In the genomic region with DNA sequence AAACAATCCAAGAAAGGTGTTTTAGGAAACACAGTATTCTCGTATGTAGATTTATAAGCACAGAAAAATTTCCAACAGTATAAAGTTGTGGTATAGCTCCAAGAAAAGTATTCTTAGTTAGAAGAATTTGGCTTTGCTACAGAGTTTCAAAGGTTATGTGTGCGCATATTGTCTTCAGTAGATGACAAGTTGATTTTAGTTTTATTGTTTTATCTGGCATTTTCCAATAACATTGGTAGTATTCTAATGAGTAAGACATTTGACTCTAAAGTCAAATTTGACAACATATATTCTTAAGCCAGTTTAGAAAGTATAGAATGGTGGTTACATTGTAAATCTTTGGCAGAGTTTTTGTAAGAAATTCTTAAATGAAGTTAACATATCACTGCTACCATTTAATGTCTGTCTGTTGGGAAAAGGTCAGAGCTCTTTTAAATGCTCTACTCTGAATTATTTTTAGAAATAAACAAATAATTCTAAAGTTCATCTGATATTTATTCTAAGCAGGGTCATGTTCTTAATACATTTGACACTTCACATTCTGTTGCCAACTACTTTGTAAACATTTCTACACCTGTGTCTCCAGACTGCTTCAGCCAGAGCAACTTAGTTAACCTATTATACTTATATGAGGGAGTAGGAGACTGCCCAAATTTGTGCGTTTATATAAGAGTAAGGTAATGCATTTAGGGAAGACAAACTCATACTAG, we compare ENCODE assay signal across 3 cellular contexts.
TF ChIP-seq lines count a peak whose summit lies in the region.

No MANE protein-coding gene starts in this region.

TF ChIP-seq in liver, 16 proteins besides CTCF, POLR2A, EP300 and RAD21:
- TF ChIP-seq EGR1 (IDR thresholded peaks at IDR 0.05; ENCODE audit: low read depth in 2 of 2) (no peak), YY1 (IDR thresholded peaks at IDR 0.05) (peak; percentile 41), FOXA2 (IDR thresholded peaks at IDR 0.05) (peak; percentile 60), FOXA1 (IDR thresholded peaks at IDR 0.05) (no peak), JUND (IDR thresholded peaks at IDR 0.05) (peak in 1 of 2 donors; percentile 48), HNF4A (conservative IDR thresholded peaks at IDR 0.05) (peak; percentile 79 to 82), NR2F2 (IDR thresholded peaks at IDR 0.05) (no peak), GABPA (IDR thresholded peaks at IDR 0.05 in 1 of 2, conservative IDR thresholded peaks at IDR 0.05 in 1 of 2) (no peak), RXRA (IDR thresholded peaks at IDR 0.05) (peak; percentile 81 to 86), TAF1 (conservative IDR thresholded peaks at IDR 0.05) (no peak), SP1 (IDR thresholded peaks at IDR 0.05) (peak; percentile 76), HNF4G (IDR thresholded peaks at IDR 0.05) (peak; percentile 8)
- TF ChIP-seq, protein P1, sequence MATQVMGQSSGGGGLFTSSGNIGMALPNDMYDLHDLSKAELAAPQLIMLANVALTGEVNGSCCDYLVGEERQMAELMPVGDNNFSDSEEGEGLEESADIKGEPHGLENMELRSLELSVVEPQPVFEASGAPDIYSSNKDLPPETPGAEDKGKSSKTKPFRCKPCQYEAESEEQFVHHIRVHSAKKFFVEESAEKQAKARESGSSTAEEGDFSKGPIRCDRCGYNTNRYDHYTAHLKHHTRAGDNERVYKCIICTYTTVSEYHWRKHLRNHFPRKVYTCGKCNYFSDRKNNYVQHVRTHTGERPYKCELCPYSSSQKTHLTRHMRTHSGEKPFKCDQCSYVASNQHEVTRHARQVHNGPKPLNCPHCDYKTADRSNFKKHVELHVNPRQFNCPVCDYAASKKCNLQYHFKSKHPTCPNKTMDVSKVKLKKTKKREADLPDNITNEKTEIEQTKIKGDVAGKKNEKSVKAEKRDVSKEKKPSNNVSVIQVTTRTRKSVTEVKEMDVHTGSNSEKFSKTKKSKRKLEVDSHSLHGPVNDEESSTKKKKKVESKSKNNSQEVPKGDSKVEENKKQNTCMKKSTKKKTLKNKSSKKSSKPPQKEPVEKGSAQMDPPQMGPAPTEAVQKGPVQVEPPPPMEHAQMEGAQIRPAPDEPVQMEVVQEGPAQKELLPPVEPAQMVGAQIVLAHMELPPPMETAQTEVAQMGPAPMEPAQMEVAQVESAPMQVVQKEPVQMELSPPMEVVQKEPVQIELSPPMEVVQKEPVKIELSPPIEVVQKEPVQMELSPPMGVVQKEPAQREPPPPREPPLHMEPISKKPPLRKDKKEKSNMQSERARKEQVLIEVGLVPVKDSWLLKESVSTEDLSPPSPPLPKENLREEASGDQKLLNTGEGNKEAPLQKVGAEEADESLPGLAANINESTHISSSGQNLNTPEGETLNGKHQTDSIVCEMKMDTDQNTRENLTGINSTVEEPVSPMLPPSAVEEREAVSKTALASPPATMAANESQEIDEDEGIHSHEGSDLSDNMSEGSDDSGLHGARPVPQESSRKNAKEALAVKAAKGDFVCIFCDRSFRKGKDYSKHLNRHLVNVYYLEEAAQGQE (IDR thresholded peaks at IDR 0.05): peak; percentile 19
- TF ChIP-seq, protein P2, sequence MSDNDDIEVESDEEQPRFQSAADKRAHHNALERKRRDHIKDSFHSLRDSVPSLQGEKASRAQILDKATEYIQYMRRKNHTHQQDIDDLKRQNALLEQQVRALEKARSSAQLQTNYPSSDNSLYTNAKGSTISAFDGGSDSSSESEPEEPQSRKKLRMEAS (IDR thresholded peaks at IDR 0.05): no peak
- TF ChIP-seq, protein P3, sequence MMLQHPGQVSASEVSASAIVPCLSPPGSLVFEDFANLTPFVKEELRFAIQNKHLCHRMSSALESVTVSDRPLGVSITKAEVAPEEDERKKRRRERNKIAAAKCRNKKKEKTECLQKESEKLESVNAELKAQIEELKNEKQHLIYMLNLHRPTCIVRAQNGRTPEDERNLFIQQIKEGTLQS (IDR thresholded peaks at IDR 0.05): no peak
- TF ChIP-seq, protein P4, sequence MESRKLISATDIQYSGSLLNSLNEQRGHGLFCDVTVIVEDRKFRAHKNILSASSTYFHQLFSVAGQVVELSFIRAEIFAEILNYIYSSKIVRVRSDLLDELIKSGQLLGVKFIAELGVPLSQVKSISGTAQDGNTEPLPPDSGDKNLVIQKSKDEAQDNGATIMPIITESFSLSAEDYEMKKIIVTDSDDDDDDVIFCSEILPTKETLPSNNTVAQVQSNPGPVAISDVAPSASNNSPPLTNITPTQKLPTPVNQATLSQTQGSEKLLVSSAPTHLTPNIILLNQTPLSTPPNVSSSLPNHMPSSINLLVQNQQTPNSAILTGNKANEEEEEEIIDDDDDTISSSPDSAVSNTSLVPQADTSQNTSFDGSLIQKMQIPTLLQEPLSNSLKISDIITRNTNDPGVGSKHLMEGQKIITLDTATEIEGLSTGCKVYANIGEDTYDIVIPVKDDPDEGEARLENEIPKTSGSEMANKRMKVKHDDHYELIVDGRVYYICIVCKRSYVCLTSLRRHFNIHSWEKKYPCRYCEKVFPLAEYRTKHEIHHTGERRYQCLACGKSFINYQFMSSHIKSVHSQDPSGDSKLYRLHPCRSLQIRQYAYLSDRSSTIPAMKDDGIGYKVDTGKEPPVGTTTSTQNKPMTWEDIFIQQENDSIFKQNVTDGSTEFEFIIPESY (IDR thresholded peaks at IDR 0.05): no peak

TF ChIP-seq in HepG2, 621 proteins besides CTCF, POLR2A, EP300 and RAD21:
- TF ChIP-seq FOXK1 (CRISPR knock-in tag; IDR thresholded peaks at IDR 0.05; ENCODE audit: borderline replicate concordance, low read depth): no peak
- no peak for TF ChIP-seq NCOA5 (CRISPR knock-in tag; IDR thresholded peaks at IDR 0.05)
- no peak for TF ChIP-seq MYNN (CRISPR knock-in tag; IDR thresholded peaks at IDR 0.05; ENCODE audit: low read depth)
- TF ChIP-seq TBX3 (IDR thresholded peaks at IDR 0.05; ENCODE audit: borderline replicate concordance): no peak

TF ChIP-seq in GM12891, 5 proteins besides CTCF, POLR2A, EP300 and RAD21:
- TF ChIP-seq SPI1 (IDR thresholded peaks at IDR 0.05; ENCODE audit: low read depth, low read length): no peak
- TF ChIP-seq PAX5 (IDR thresholded peaks at IDR 0.05; ENCODE audit: insufficient read depth, low read length, severe bottlenecking): no peak
- TF ChIP-seq POLR2AphosphoS5 (IDR thresholded peaks at IDR 0.05; ENCODE audit: low read depth, low read length): no peak
- TF ChIP-seq TAF1 (IDR thresholded peaks at IDR 0.05; ENCODE audit: low read depth, low read length): no peak
- TF ChIP-seq POU2F2 (IDR thresholded peaks at IDR 0.05; ENCODE audit: low read depth, low read length): no peak
